ENCODE assay signal across 9 cellular contexts in the genomic region with DNA sequence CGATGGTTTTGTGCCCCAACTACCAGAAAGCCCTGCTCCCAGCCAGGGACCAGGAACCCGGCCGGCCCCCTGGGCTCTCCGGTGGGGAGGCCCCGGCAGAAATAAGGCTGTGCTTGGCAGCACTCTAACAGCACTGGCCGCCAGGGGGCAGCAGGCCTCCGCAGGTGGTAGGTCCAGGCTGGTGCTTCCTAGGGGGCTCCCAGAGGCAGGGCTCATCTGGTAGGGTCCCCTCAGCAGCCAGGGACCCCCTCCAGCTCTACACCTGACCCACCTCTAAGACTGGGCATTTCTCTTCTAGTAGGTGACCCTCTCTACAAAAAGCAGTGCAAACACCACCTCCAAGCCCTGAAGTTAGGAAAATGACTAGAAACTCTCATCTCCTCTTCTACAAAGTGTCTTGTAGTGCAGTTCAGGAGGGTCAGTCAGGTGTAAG.
DNase-seq lines count a peak whose midpoint lies in the region; ATAC-seq and TF ChIP-seq lines count a peak whose summit lies in the region.
"Had no signal": no experiment of that assay in that cellular context is flagged by ENCODE, and none has a peak within 500 bp of the region (broad histone marks: within the 10 kb centered on the region; RNA-seq: fewer than 3 reads in every experiment).

No MANE protein-coding gene starts in this region.

- peak overlapping the region; percentile 22 for H3K27ac ChIP-seq in CD4-positive, alpha-beta T cell (ENCODE audit: low read depth, low read length)
- peak overlapping the region; percentile 52 for H3K27ac ChIP-seq in neutrophil
- peak overlapping the region; percentile 8 for H3K27ac ChIP-seq in subcutaneous abdominal adipose tissue (ENCODE audit: low read depth, low read length)
- H3K27ac ChIP-seq: SK-N-MC had no signal

- H3K9me3 ChIP-seq in CD4-positive, alpha-beta T cell (ENCODE audit: control insufficient read depth, low read length): no peaks in the 10 kb centered on the region
- H3K9me3 ChIP-seq in neutrophil (no peaks in the 10 kb centered on the region), subcutaneous abdominal adipose tissue (ENCODE audit: control insufficient read depth in 5 of 5, low read length in 5 of 5) (no peaks in the 10 kb centered on the region)

- H3K36me3 Mint-ChIP-seq in CD4-positive, alpha-beta T cell (ENCODE audit: low read depth): peaks cover 88% of the 10 kb centered on the region

- CTCF ChIA-PET in CD4-positive, alpha-beta T cell (lab: Charles Lee): interaction anchor here (0.6 to 4.3 kb wide), 13 partner anchors 8 to 215 kb away, joined by 3 to 19 read pairs (median 4); no protein-coding TSS in a partner anchor

- H3K9ac ChIP-seq in subcutaneous abdominal adipose tissue (ENCODE audit: low read length in 5 of 5): peak overlapping the region in 1 of 5 donors; percentile 35

- peak overlapping the region; percentile 87 for H3K27ac Mint-ChIP-seq in CD4-positive, alpha-beta T cell

- intact Hi-C loops in CD4-positive, alpha-beta T cell (cut with DNase I, micrococcal nuclease): loop anchor here (1.0 to 2.0 kb wide), 6 partner anchors 53 to 305 kb away; partner anchors contain the start of gene ITPKB (in 2 of the 2)

- ATAC-seq in CD4-positive, alpha-beta T cell (ENCODE audit: poor library complexity): peak; percentile 71
- peak; percentile 57 for ATAC-seq in GM19328 (IDR thresholded peaks at IDR 0.05; ENCODE audit: unreplicated experiment)
- peak; percentile 72 for ATAC-seq in HG03520 (IDR thresholded peaks at IDR 0.05; ENCODE audit: unreplicated experiment)

- POLR2A ChIA-PET in CD4-positive, alpha-beta T cell (lab: Charles Lee): interaction anchor here (1.0 to 3.9 kb wide), 8 partner anchors 11 to 193 kb away, joined by 4 to 15 read pairs (median 7); partner anchors contain the start of gene ITPKB

- H3K4me3 ChIP-seq in fibroblast of mammary gland (ENCODE audit: control insufficient read depth, low read depth, low read length) (no peak overlapping the region), neutrophil (ENCODE audit: low read depth in 1 of 2, low read length in 1 of 2) (no peak overlapping the region), subcutaneous abdominal adipose tissue (ENCODE audit: low read depth in 1 of 5, low read length in 5 of 5) (no peak overlapping the region)
- H3K4me3 ChIP-seq: SK-N-MC had no signal

- no peaks in the 10 kb centered on the region for H3K27me3 Mint-ChIP-seq in CD4-positive, alpha-beta T cell

- peak; percentile 72 to 87 (median 77) for DNase-seq in CD4-positive, alpha-beta T cell
- DNase-seq in OCI-M1 (lab: John Stamatoyannopoulos, UW) (peak; percentile 83), activated T-helper 1 cell treated with Interleukin-2 at 50 U/mL for 16 hours (ENCODE audit: low read depth) (peak; percentile 65), fibroblast of mammary gland (ENCODE audit: low read depth) (peak; percentile 64)

- H3K4me1 ChIP-seq in neutrophil (ENCODE audit: control insufficient read depth in 1 of 2, insufficient read depth in 1 of 2, low read depth in 1 of 2, low read length in 1 of 2) (peaks cover 0 to 6% of the 10 kb centered on the region in 2 experiments), subcutaneous abdominal adipose tissue (ENCODE audit: control insufficient read depth in 5 of 5, insufficient read depth in 5 of 5, low read length in 5 of 5) (peaks cover 5 to 57% (median 22%) of the 10 kb centered on the region in 5 donors)

- peaks cover 61% of the 10 kb centered on the region for H3K4me1 Mint-ChIP-seq in CD4-positive, alpha-beta T cell (ENCODE audit: low read depth)

- TF ChIP-seq CTCF in CD4-positive, alpha-beta T cell (IDR thresholded peaks at IDR 0.05): peak; percentile 95
- TF ChIP-seq CTCF in fibroblast of mammary gland (conservative IDR thresholded peaks at IDR 0.05; ENCODE audit: control insufficient read depth, insufficient read depth, low read depth, low read length) (peak; percentile 83), neutrophil (IDR thresholded peaks at IDR 0.05) (peak; percentile 81)

- no peaks in the 10 kb centered on the region for H3K27me3 ChIP-seq in CD4-positive, alpha-beta T cell (ENCODE audit: control insufficient read depth, insufficient read depth, low read length)
- H3K27me3 ChIP-seq in neutrophil: no peaks in the 10 kb centered on the region
- H3K27me3 ChIP-seq in subcutaneous abdominal adipose tissue (ENCODE audit: control insufficient read depth in 5 of 5, insufficient read depth in 4 of 5, low read length in 5 of 5): no peaks in the 10 kb centered on the region

- peaks cover 83% of the 10 kb centered on the region for H3K36me3 ChIP-seq in neutrophil
- H3K36me3 ChIP-seq in subcutaneous abdominal adipose tissue (ENCODE audit: control insufficient read depth in 5 of 5, insufficient read depth in 5 of 5, low read length in 5 of 5): peaks cover 0 to 62% (median 46%) of the 10 kb centered on the region in 5 donors

- H3K4me3 Mint-ChIP-seq in CD4-positive, alpha-beta T cell: peak overlapping the region; percentile 52

- no peaks in the 10 kb centered on the region for H3K9me3 Mint-ChIP-seq in CD4-positive, alpha-beta T cell
